In the genomic region with DNA sequence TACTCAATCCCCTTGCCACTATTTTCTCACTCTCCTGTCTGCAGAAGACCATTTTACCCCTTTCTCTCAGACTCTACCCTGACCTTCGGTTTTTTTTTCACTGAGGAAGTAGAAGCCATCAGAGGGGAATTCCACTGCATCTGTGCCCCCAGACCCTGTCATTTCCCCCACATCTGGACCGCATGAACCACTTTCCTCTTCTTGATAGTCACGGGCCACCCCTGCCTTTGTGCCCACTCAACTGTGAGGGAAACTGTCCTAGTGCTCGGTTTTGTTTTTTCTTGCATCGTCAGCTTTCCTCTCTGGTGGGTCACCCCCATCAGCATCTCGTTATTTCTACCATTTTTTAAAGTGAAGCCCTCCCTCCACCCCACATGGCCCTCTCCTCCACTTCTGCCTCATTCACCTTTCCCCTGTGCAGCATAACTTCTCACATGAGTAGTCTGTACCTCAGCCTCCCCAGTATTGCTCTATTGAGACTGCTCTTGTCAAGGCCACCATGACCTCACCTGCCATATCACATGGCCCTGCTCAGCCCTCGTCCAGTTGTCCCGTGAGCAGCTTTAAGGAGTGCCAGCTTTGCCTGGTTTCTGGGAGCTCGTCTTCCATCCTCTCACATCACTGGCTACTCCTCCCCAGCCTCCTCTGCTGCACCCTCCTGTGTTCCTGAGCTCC, we compare ENCODE assay signal across 13 cellular contexts. TPM values are rescaled to one million over a fixed set of nuclear protein-coding genes. Genes with fewer than 3 reads are reported as not detected.
A peak's percentile ranks its signal among the peaks of the same experiment; 100 is the strongest.
DNase-seq lines count a peak whose midpoint lies in the region; ATAC-seq and TF ChIP-seq lines count a peak whose summit lies in the region.
"Had no signal": no experiment of that assay in that cellular context is flagged by ENCODE, and none has a peak within 500 bp of the region (broad histone marks: within the 10 kb centered on the region; RNA-seq: fewer than 3 reads in every experiment).

No MANE protein-coding gene starts in this region.

- ATAC-seq in GM18508 (IDR thresholded peaks at IDR 0.05; ENCODE audit: insufficient read depth, unreplicated experiment) (peak; percentile 68), GM21619 (IDR thresholded peaks at IDR 0.05; ENCODE audit: unreplicated experiment) (peak; percentile 81), HG03354 (IDR thresholded peaks at IDR 0.05; ENCODE audit: poor library complexity, severe bottlenecking, unreplicated experiment) (peak; percentile 82)
- ATAC-seq in naive thymus-derived CD8-positive, alpha-beta T cell = peak in 1 of 2 donors; percentile 30
- ATAC-seq: HCT116, left cardiac atrium had no signal

- POLR2A ChIA-PET in naive thymus-derived CD8-positive, alpha-beta T cell (lab: Charles Lee) = no interaction called here

- no peaks in the 10 kb centered on the region for H3K9me3 Mint-ChIP-seq in naive thymus-derived CD8-positive, alpha-beta T cell
- no peaks in the 10 kb centered on the region for H3K9me3 Mint-ChIP-seq in mesothelial cell of epicardium
- H3K9me3 Mint-ChIP-seq: activated CD4-positive, alpha-beta T cell treated with anti-CD3 and anti-CD28 coated beads, Interleukin-2, amount 10 ng/mL, durations not matched to agents 7 days and 5 days had no signal

- peaks cover 25 to 93% (median 46%) of the 10 kb centered on the region in 3 donors for H3K36me3 Mint-ChIP-seq in naive thymus-derived CD8-positive, alpha-beta T cell
- H3K36me3 Mint-ChIP-seq in mesothelial cell of epicardium = peaks cover 68% of the 10 kb centered on the region

- DNase-seq in naive thymus-derived CD8-positive, alpha-beta T cell = no peak
- DNase-seq in mesothelial cell of epicardium (ENCODE audit: low spot score in 2 of 2, unreplicated experiment in 2 of 2) (no peak), hypothalamus (lab: John Stamatoyannopoulos, UW) (no peak), Kasumi-1 (lab: John Stamatoyannopoulos, UW) (no peak)
- DNase-seq in activated T-cell treated with anti-CD3 and anti-CD28 coated beads, Interleukin-2, amount 50 U/mL, for 48 hours = no peak
- DNase-seq: activated CD4-positive, alpha-beta T cell treated with anti-CD3 and anti-CD28 coated beads, Interleukin-2, amount 10 ng/mL, durations not matched to agents 7 days and 5 days; activated naive CD4-positive, alpha-beta T cell; left cardiac atrium; NCI-H1436 had no signal

- peaks cover 10 to 29% (median 13%) of the 10 kb centered on the region in 4 donors for H3K4me1 Mint-ChIP-seq in naive thymus-derived CD8-positive, alpha-beta T cell
- H3K4me1 Mint-ChIP-seq in mesothelial cell of epicardium = peaks cover 11% of the 10 kb centered on the region

- H3K27ac Mint-ChIP-seq in naive thymus-derived CD8-positive, alpha-beta T cell = peak overlapping the region in 7 of 10 donors; percentile 8 to 76 (median 21)
- no peak overlapping the region for H3K27ac Mint-ChIP-seq in mesothelial cell of epicardium
- H3K27ac Mint-ChIP-seq: activated CD4-positive, alpha-beta T cell treated with anti-CD3 and anti-CD28 coated beads, Interleukin-2, amount 10 ng/mL, durations not matched to agents 7 days and 5 days had no signal

- no peaks in the 10 kb centered on the region for H3K27me3 Mint-ChIP-seq in naive thymus-derived CD8-positive, alpha-beta T cell
- H3K27me3 Mint-ChIP-seq in mesothelial cell of epicardium (ENCODE audit: low read depth) = no peaks in the 10 kb centered on the region
- H3K27me3 Mint-ChIP-seq: activated CD4-positive, alpha-beta T cell treated with anti-CD3 and anti-CD28 coated beads, Interleukin-2, amount 10 ng/mL, durations not matched to agents 7 days and 5 days had no signal

- H3K4me3 Mint-ChIP-seq in naive thymus-derived CD8-positive, alpha-beta T cell = peak overlapping the region in 2 of 10 donors; percentile 4 to 45
- H3K4me3 Mint-ChIP-seq in mesothelial cell of epicardium = no peak overlapping the region
- H3K4me3 Mint-ChIP-seq: activated CD4-positive, alpha-beta T cell treated with anti-CD3 and anti-CD28 coated beads, Interleukin-2, amount 10 ng/mL, durations not matched to agents 7 days and 5 days had no signal

- no peak for TF ChIP-seq CTCF in mesothelial cell of epicardium (IDR thresholded peaks at IDR 0.05; ENCODE audit: unreplicated experiment)

RNA-seq across cellular contexts. Expression of gene TMEM87B, which starts 32.4 kb away (rescaled TPM):
- total RNA-seq in naive thymus-derived CD8-positive, alpha-beta T cell = 10 to 100 TPM; 23.3 to 23.8 TPM
- 10 to 100 TPM in 1 of 3 donors, 1 to 10 TPM in 2; 7.0 to 11.8 (median 9.8) TPM for polyA plus RNA-seq in naive thymus-derived CD8-positive, alpha-beta T cell
- total RNA-seq in mesothelial cell of epicardium = 19.4 to 22.8 TPM (median 20.0 TPM) in 3 replicates

RNA-seq across cellular contexts. Expression of gene FBLN7, which starts 50.7 kb away (rescaled TPM):
- 10 to 100 TPM in 1 of 2 experiments, 1 to 10 TPM in 1; 9.8 to 10.3 TPM for total RNA-seq in naive thymus-derived CD8-positive, alpha-beta T cell
- polyA plus RNA-seq in naive thymus-derived CD8-positive, alpha-beta T cell = 1 to 10 TPM in 1 of 3 donors, under 1 TPM in 2; 0.16 to 1.8 (median 0.92) TPM
- total RNA-seq in mesothelial cell of epicardium = 1.9 to 2.4 TPM (median 2.2 TPM) in 3 replicates
